ENCODE assay signal across 12 cellular contexts in the genomic region with DNA sequence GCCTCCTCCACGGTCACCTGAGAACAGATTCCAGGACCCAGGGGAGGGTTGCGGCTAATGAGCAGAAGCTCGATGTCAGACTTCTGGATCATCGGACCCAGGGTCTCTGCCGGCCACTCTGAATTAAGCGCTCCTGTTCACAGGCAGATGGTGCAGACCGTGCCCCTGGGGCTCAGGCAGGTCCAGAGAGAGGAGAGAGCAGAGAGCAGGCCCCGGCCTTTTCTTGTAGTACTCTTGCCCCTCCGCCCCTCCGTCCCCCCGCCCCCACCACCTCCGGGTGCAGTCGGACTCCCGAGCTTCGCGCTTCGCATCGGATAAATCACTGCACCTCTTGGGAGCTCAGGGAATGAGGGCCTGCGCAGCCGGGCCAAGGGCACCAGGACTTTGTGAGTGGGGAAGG.
"Had no signal": no experiment of that assay in that cellular context is flagged by ENCODE, and none has a peak within 500 bp of the region (broad histone marks: within the 10 kb centered on the region; RNA-seq: fewer than 3 reads in every experiment).

No MANE protein-coding gene starts in this region.

- H3K27ac Mint-ChIP-seq: activated CD4-positive, alpha-beta T cell treated with anti-CD3 and anti-CD28 coated beads, Interleukin-2, amount 10 ng/mL, durations not matched to agents 24 days and 14 days; activated naive CD4-positive, alpha-beta T cell treated with anti-CD3 and anti-CD28 coated beads, Interleukin-2, amount 50 U/mL, for 72 hours; activated T-cell treated with anti-CD3 and anti-CD28 coated beads, Interleukin-2, amount 50 U/mL, for 72 hours; natural killer cell treated with Interleukin-12 subunit alpha and Interleukin-12 subunit beta and Interleukin-15 and Interleukin-18, amount 100 ng/mL, for 72 hours; stimulated activated effector memory CD8-positive, alpha-beta T cell treated with anti-CD3 and anti-CD28 coated beads, Interleukin-12 subunit alpha, Interleukin-12 subunit beta, amount 100 ng/mL, for 72 hours; T-helper 1 cell treated with Interleukin-12 subunit alpha and Interleukin-12 subunit beta and Interleukin-4 antibody, amounts not matched to agents 30 μg/mL and 1 μg/mL, for 36 hours had no signal

- H3K27ac ChIP-seq: vagina had no signal

- H3K36me3 Mint-ChIP-seq: activated naive CD4-positive, alpha-beta T cell treated with anti-CD3 and anti-CD28 coated beads, Interleukin-2, amount 50 U/mL, for 72 hours; natural killer cell treated with Interleukin-12 subunit alpha and Interleukin-12 subunit beta and Interleukin-15 and Interleukin-18, amount 100 ng/mL, for 72 hours; stimulated activated effector memory CD8-positive, alpha-beta T cell treated with anti-CD3 and anti-CD28 coated beads, Interleukin-12 subunit alpha, Interleukin-12 subunit beta, amount 100 ng/mL, for 72 hours had no signal

- H3K36me3 ChIP-seq: vagina had no signal

- DNase-seq: activated CD4-positive, alpha-beta T cell treated with anti-CD3 and anti-CD28 coated beads, Interleukin-2, amount 10 ng/mL, durations not matched to agents 24 days and 14 days; activated CD4-positive, CD25-positive, alpha-beta regulatory T cell; activated CD8-positive, alpha-beta memory T cell treated with anti-CD3 and anti-CD28 coated beads, Interleukin-2, amount 50 U/mL, for 48 hours; activated gamma-delta T cell; activated T-cell treated with anti-CD3 and anti-CD28 coated beads, Interleukin-2, amount 50 U/mL, for 72 hours; mesenchymal stem cell; stimulated activated CD4-positive, alpha-beta T cell treated with anti-CD3 and anti-CD28 coated beads, Interleukin-1b, Interleukin-23, amount 100 ng/mL, for 48 hours had no signal

- H3K4me1 Mint-ChIP-seq: activated CD4-positive, alpha-beta T cell treated with anti-CD3 and anti-CD28 coated beads, Interleukin-2, amount 10 ng/mL, durations not matched to agents 24 days and 14 days; stimulated activated effector memory CD8-positive, alpha-beta T cell treated with anti-CD3 and anti-CD28 coated beads, Interleukin-12 subunit alpha, Interleukin-12 subunit beta, amount 100 ng/mL, for 72 hours had no signal

- H3K4me3 Mint-ChIP-seq: activated CD4-positive, alpha-beta T cell treated with anti-CD3 and anti-CD28 coated beads, Interleukin-2, amount 10 ng/mL, durations not matched to agents 24 days and 14 days; activated T-cell treated with anti-CD3 and anti-CD28 coated beads, Interleukin-2, amount 50 U/mL, for 72 hours; natural killer cell treated with Interleukin-12 subunit alpha and Interleukin-12 subunit beta and Interleukin-15 and Interleukin-18, amount 100 ng/mL, for 72 hours; stimulated activated effector memory CD8-positive, alpha-beta T cell treated with anti-CD3 and anti-CD28 coated beads, Interleukin-12 subunit alpha, Interleukin-12 subunit beta, amount 100 ng/mL, for 72 hours; T-helper 1 cell treated with Interleukin-12 subunit alpha and Interleukin-12 subunit beta and Interleukin-4 antibody, amounts not matched to agents 30 μg/mL and 1 μg/mL, for 36 hours had no signal

- H3K4me3 ChIP-seq: vagina had no signal

- H3K27me3 ChIP-seq: vagina had no signal

- H3K9me3 ChIP-seq: vagina had no signal

- H3K9me3 Mint-ChIP-seq: activated CD4-positive, alpha-beta T cell treated with anti-CD3 and anti-CD28 coated beads, Interleukin-2, amount 10 ng/mL, durations not matched to agents 24 days and 14 days; activated naive CD4-positive, alpha-beta T cell treated with anti-CD3 and anti-CD28 coated beads, Interleukin-2, amount 50 U/mL, for 72 hours; activated T-cell treated with anti-CD3 and anti-CD28 coated beads, Interleukin-2, amount 50 U/mL, for 72 hours; natural killer cell treated with Interleukin-12 subunit alpha and Interleukin-12 subunit beta and Interleukin-15 and Interleukin-18, amount 100 ng/mL, for 72 hours; stimulated activated effector memory CD8-positive, alpha-beta T cell treated with anti-CD3 and anti-CD28 coated beads, Interleukin-12 subunit alpha, Interleukin-12 subunit beta, amount 100 ng/mL, for 72 hours; T-helper 1 cell treated with Interleukin-12 subunit alpha and Interleukin-12 subunit beta and Interleukin-4 antibody, amounts not matched to agents 30 μg/mL and 1 μg/mL, for 36 hours had no signal
